Comparison of ENCODE assay signal across 8 cellular contexts in genomic region chr7:151520419-151521229, GRCh38. TPM values are rescaled to one million over a fixed set of nuclear protein-coding genes. Genes with fewer than 3 reads are reported as not detected.
DNase-seq lines count a peak whose midpoint lies in the region; ATAC-seq and TF ChIP-seq lines count a peak whose summit lies in the region.

No MANE protein-coding gene starts in this region.

- no peaks in the 10 kb centered on the region for H3K9me3 Mint-ChIP-seq in Calu3 (ENCODE audit: low read depth, unreplicated experiment)

- H3K4me1 Mint-ChIP-seq in Calu3 (ENCODE audit: low read depth, unreplicated experiment), result peaks cover 18% of the 10 kb centered on the region

- DNase-seq in Calu3, result peak; percentile 67
- peak; percentile 21 for DNase-seq in HPDE6-E6E7 (ENCODE audit: extremely low spot score)
- DNase-seq in activated CD4-positive, alpha-beta T cell treated with anti-CD3 and anti-CD28 coated beads, Interleukin-2, amount 50 U/mL, for 1 hour, result peak; percentile 25
- peak; percentile 52 for DNase-seq in ecto neural progenitor cell (ENCODE audit: low spot score)
- DNase-seq in stimulated activated CD8-positive, alpha-beta memory T cell treated with anti-CD3 and anti-CD28 coated beads, Interleukin-2, amount 100 ng/mL, for 1 hour (ENCODE audit: low read depth in 2 of 2), result peak; percentile 2 to 8
- no peak for DNase-seq in NCI-H1694 (lab: John Stamatoyannopoulos, UW)

- peak overlapping the region; percentile 87 for H3K4me3 ChIP-seq in mesodermal cell (ENCODE audit: extremely low read depth, insufficient read depth, low read length, poor library complexity, severe bottlenecking)

- peak overlapping the region; percentile 99 for H3K4me3 Mint-ChIP-seq in Calu3 (ENCODE audit: low read depth, unreplicated experiment)

- ATAC-seq in GM19463 (IDR thresholded peaks at IDR 0.05; ENCODE audit: unreplicated experiment), result no peak

- peaks cover 3% of the 10 kb centered on the region for H3K4me1 ChIP-seq in mesodermal cell (ENCODE audit: control insufficient read depth, insufficient read depth, low read length, poor library complexity, severe bottlenecking)

- H3K36me3 ChIP-seq in mesodermal cell (ENCODE audit: control insufficient read depth, insufficient read depth, low read length), result peaks cover 4% of the 10 kb centered on the region

- 87 to 90% methylated on average over 44 to 48 of the region's 53 CpGs for WGBS in mesodermal cell (ENCODE audit: insufficient coverage in 2 of 2), 2 experiments

- H3K9me3 ChIP-seq in mesodermal cell (ENCODE audit: control insufficient read depth, low read length), result peaks cover 4% of the 10 kb centered on the region

- BruUV-seq in Calu3 (replicated peaks; lab: Mats Ljungman, UMichigan), result TSS peak; percentile 84

- no peak for TF ChIP-seq CTCF in Calu3 (IDR thresholded peaks at IDR 0.05; ENCODE audit: unreplicated experiment)

- H3K27ac ChIP-seq in mesodermal cell (ENCODE audit: low read depth, low read length, severe bottlenecking), result peak overlapping the region; percentile 98

- H3K27me3 Mint-ChIP-seq in Calu3 (ENCODE audit: unreplicated experiment), result no peaks in the 10 kb centered on the region

- CTCF ChIA-PET in Calu3 (lab: Charles Lee), result interaction anchor here (0.5 to 1.0 kb wide), 2 partner anchors 29 to 30 kb away, joined by 4 to 5 read pairs; no protein-coding TSS in a partner anchor

- peaks cover 45% of the 10 kb centered on the region for H3K36me3 Mint-ChIP-seq in Calu3 (ENCODE audit: insufficient read depth, unreplicated experiment)

- peak overlapping the region; percentile 99 for H3K27ac Mint-ChIP-seq in Calu3 (ENCODE audit: unreplicated experiment)

- intact Hi-C loops in Calu3 (cut with micrococcal nuclease; ENCODE audit: unreplicated experiment), result loop anchor here (2.0 kb wide), 1 partner anchor 32 kb away; no protein-coding TSS in a partner anchor

RNA-seq across cellular contexts. Expression of gene RHEB, which starts 0.9 kb away (rescaled TPM):
- 123 and 126 TPM in 2 replicates for total RNA-seq in Calu3 (2022)
- polyA plus RNA-seq in mesodermal cell (2013, experiment 1 of 2), result 126 TPM
- 129 TPM for polyA plus RNA-seq in mesodermal cell (2013, experiment 2 of 2)
